In genomic region chr10:23075672-23076071, GRCh38 we compare ENCODE assay signal across 22 cellular contexts.
"Had no signal": no experiment of that assay in that cellular context is flagged by ENCODE, and none has a peak within 500 bp of the region (broad histone marks: within the 10 kb centered on the region; RNA-seq: fewer than 3 reads in every experiment).

No MANE protein-coding gene starts in this region.

- H3K36me3 Mint-ChIP-seq: naive thymus-derived CD8-positive, alpha-beta T cell; stimulated activated memory B cell treated with anti-CD40 and anti-IgM and Interleukin-4, amounts not matched to agents 10 μg/mL and 1 μg/mL and 100 μg/mL, for 72 hours; type B pancreatic cell had no signal

- H3K4me3 ChIP-seq: colonic mucosa, lower lobe of right lung, prostate gland, right atrium auricular region, sigmoid colon, testis, tibial artery had no signal

- H3K36me3 ChIP-seq: colonic mucosa, lower lobe of right lung, prostate gland, right atrium auricular region, sigmoid colon, tibial artery had no signal

- DNase-seq: colonic mucosa; effector CD8-positive, alpha-beta T cell; endodermal cell; left ventricle myocardium superior; lower lobe of right lung; naive thymus-derived CD8-positive, alpha-beta T cell; nephron progenitor cell; nucleus accumbens; sigmoid colon; stimulated activated CD4-positive, alpha-beta T cell treated with anti-CD3 and anti-CD28 coated beads, Interleukin-2, amount 100 ng/mL, for 24 hours; stimulated activated CD4-positive, alpha-beta T cell treated with anti-CD3 and anti-CD28 coated beads, Interleukin-4, amount 100 ng/mL, for 24 hours; stimulated activated naive CD8-positive, alpha-beta T cell treated with anti-CD3 and anti-CD28 coated beads, Interleukin-15, Interleukin-2, amounts not matched to agents 100 U/mL and 50 U/mL, for 24 hours; substantia nigra; testis; tibial artery had no signal

- H3K9me3 Mint-ChIP-seq: dendritic cell treated with granulocyte-macrophage colony-stimulating factor and Interleukin-4, amounts not matched to agents 40 ng/mL and 50 ng/mL, for 4 days; endodermal cell; naive thymus-derived CD8-positive, alpha-beta T cell; stimulated activated memory B cell treated with anti-CD40 and anti-IgM and Interleukin-4, amounts not matched to agents 10 μg/mL and 1 μg/mL and 100 μg/mL, for 72 hours; type B pancreatic cell had no signal

- H3K27ac ChIP-seq: colonic mucosa, epithelial cell of prostate, lower lobe of right lung, prostate gland, right atrium auricular region, sigmoid colon, testis, tibial artery had no signal

- H3K27ac Mint-ChIP-seq: dendritic cell treated with granulocyte-macrophage colony-stimulating factor and Interleukin-4, amounts not matched to agents 40 ng/mL and 50 ng/mL, for 4 days; endodermal cell; naive thymus-derived CD8-positive, alpha-beta T cell; nephron progenitor cell; stimulated activated memory B cell treated with anti-CD40 and anti-IgM and Interleukin-4, amounts not matched to agents 10 μg/mL and 1 μg/mL and 100 μg/mL, for 72 hours; type B pancreatic cell had no signal

- H3K27me3 ChIP-seq: colonic mucosa, right atrium auricular region, sigmoid colon, testis had no signal

- H3K4me1 Mint-ChIP-seq: naive thymus-derived CD8-positive, alpha-beta T cell; stimulated activated memory B cell treated with anti-CD40 and anti-IgM and Interleukin-4, amounts not matched to agents 10 μg/mL and 1 μg/mL and 100 μg/mL, for 72 hours had no signal

- ATAC-seq: esophagus mucosa; left ventricle myocardium superior; lower lobe of right lung; naive thymus-derived CD8-positive, alpha-beta T cell; stimulated activated memory B cell treated with anti-CD40 and anti-IgM and Interleukin-4, amounts not matched to agents 10 μg/mL and 1 μg/mL and 100 μg/mL, for 72 hours; stimulated activated naive CD8-positive, alpha-beta T cell treated with anti-CD3 and anti-CD28 coated beads, Interleukin-15, Interleukin-2, amounts not matched to agents 100 U/mL and 50 U/mL, for 24 hours had no signal

- H3K4me3 Mint-ChIP-seq: dendritic cell treated with granulocyte-macrophage colony-stimulating factor and Interleukin-4, amounts not matched to agents 40 ng/mL and 50 ng/mL, for 4 days; endodermal cell; naive thymus-derived CD8-positive, alpha-beta T cell; nephron progenitor cell; stimulated activated memory B cell treated with anti-CD40 and anti-IgM and Interleukin-4, amounts not matched to agents 10 μg/mL and 1 μg/mL and 100 μg/mL, for 72 hours; type B pancreatic cell had no signal

- H3K4me1 ChIP-seq: colonic mucosa, lower lobe of right lung, prostate gland, testis, tibial artery had no signal

- H3K9me3 ChIP-seq: colonic mucosa, lower lobe of right lung, prostate gland, right atrium auricular region, sigmoid colon, testis, tibial artery had no signal
